Comparison of ENCODE assay signal across 25 cellular contexts in the genomic region with DNA sequence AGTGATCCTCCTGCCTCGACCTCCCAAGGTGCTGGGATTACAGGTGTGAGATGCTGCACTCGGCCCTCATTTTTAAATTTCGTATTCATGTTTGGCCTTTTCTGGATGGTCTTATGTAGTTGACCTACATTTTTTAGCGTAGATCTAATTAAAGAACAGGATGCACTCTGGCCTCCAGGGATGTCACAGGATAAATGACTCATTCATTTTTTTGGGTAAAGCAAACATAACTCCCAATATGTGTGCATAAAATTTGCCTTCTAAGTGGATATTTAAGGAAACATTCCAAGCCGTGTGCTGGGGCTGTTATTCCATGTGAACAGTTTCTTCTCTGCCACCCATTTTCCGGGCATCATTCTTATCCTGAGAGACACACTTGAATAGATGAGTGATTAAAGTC.
"Had no signal": no experiment of that assay in that cellular context is flagged by ENCODE, and none has a peak within 500 bp of the region (broad histone marks: within the 10 kb centered on the region; RNA-seq: fewer than 3 reads in every experiment).

No MANE protein-coding gene starts in this region.

- H3K36me3 Mint-ChIP-seq: memory B cell; natural killer cell; stimulated activated effector memory CD8-positive, alpha-beta T cell treated with anti-CD3 and anti-CD28 coated beads, Interleukin-12 subunit alpha, Interleukin-12 subunit beta, amount 100 ng/mL, for 72 hours had no signal

- H3K4me3 Mint-ChIP-seq: dendritic cell treated with granulocyte-macrophage colony-stimulating factor and Interleukin-4, amounts not matched to agents 40 ng/mL and 50 ng/mL, for 4 days; endodermal cell; memory B cell; natural killer cell; stimulated activated effector memory CD8-positive, alpha-beta T cell treated with anti-CD3 and anti-CD28 coated beads, Interleukin-12 subunit alpha, Interleukin-12 subunit beta, amount 100 ng/mL, for 72 hours had no signal

- H3K9me3 ChIP-seq: colonic mucosa, ovary, psoas muscle, sigmoid colon, thyroid gland had no signal

- H3K27me3 ChIP-seq: colonic mucosa, ovary, sigmoid colon, stomach, thyroid gland had no signal

- FAIRE-seq: frontal cortex, kidney had no signal

- H3K4me1 ChIP-seq: colonic mucosa, psoas muscle, sigmoid colon, stomach, thyroid gland had no signal

- DNase-seq: colonic mucosa; effector CD8-positive, alpha-beta T cell; endodermal cell; kidney; natural killer cell; occipital lobe; ovary; posterior cingulate gyrus; psoas muscle; right cardiac atrium; sigmoid colon; stimulated activated CD4-positive, alpha-beta T cell treated with anti-CD3 and anti-CD28 coated beads, Interleukin-2, amount 100 ng/mL, for 24 hours; stimulated activated CD4-positive, alpha-beta T cell treated with anti-CD3 and anti-CD28 coated beads, Interleukin-4, amount 100 ng/mL, for 24 hours; stimulated activated naive CD4-positive, alpha-beta T cell treated with Interleukin-2 at 50 U/mL for 16 hours; stomach; thyroid gland; trophoblast cell had no signal

- H3K27me3 Mint-ChIP-seq: dendritic cell treated with granulocyte-macrophage colony-stimulating factor and Interleukin-4, amounts not matched to agents 40 ng/mL and 50 ng/mL, for 4 days; memory B cell had no signal

- H3K9me3 Mint-ChIP-seq: endodermal cell, natural killer cell had no signal

- H3K27ac Mint-ChIP-seq: dendritic cell treated with granulocyte-macrophage colony-stimulating factor and Interleukin-4, amounts not matched to agents 40 ng/mL and 50 ng/mL, for 4 days; endodermal cell; memory B cell; natural killer cell; stimulated activated effector memory CD8-positive, alpha-beta T cell treated with anti-CD3 and anti-CD28 coated beads, Interleukin-12 subunit alpha, Interleukin-12 subunit beta, amount 100 ng/mL, for 72 hours had no signal

- H3K4me3 ChIP-seq: colonic mucosa, lung, ovary, psoas muscle, sigmoid colon, stomach, thyroid gland had no signal

- ATAC-seq: esophagus mucosa; left lobe of liver; natural killer cell; psoas muscle; right cardiac atrium; stimulated activated effector memory CD8-positive, alpha-beta T cell treated with anti-CD3 and anti-CD28 coated beads, Interleukin-12 subunit alpha, Interleukin-12 subunit beta, amount 100 ng/mL, for 72 hours had no signal

- H3K4me1 Mint-ChIP-seq: memory B cell; stimulated activated effector memory CD8-positive, alpha-beta T cell treated with anti-CD3 and anti-CD28 coated beads, Interleukin-12 subunit alpha, Interleukin-12 subunit beta, amount 100 ng/mL, for 72 hours had no signal

- H3K36me3 ChIP-seq: colonic mucosa, ovary, sigmoid colon, stomach, thyroid gland had no signal

- H3K27ac ChIP-seq: colonic mucosa, epithelial cell of prostate, ovary, psoas muscle, sigmoid colon, stomach, thyroid gland had no signal
